In the genomic region with DNA sequence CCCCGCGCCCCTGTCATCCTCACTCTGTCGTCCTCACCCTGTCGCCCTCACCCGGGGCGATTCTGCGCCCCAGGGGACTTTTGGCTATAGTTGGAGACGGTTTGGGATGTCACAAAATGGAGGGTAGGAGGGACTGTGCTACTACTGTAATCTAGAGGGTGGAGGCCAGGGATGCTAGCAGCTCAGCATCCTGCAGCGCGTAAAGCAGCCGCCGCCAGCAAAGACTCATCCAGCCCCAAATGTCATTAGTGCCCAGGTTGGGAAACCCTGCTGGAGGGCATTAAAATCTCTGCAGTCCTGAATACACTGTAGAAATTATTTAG, we compare ENCODE assay signal across 9 cellular contexts. TPM values are rescaled to one million over a fixed set of nuclear protein-coding genes. Genes with fewer than 3 reads are reported as not detected.
A peak's percentile ranks its signal among the peaks of the same experiment; 100 is the strongest.
DNase-seq lines count a peak whose midpoint lies in the region; ATAC-seq, FAIRE-seq and TF ChIP-seq lines count a peak whose summit lies in the region.
"Had no signal": no experiment of that assay in that cellular context is flagged by ENCODE, and none has a peak within 500 bp of the region (broad histone marks: within the 10 kb centered on the region; RNA-seq: fewer than 3 reads in every experiment).

No MANE protein-coding gene starts in this region.

- H3K4me1 ChIP-seq in BE2C = no peaks in the 10 kb centered on the region
- peaks cover 7% of the 10 kb centered on the region for H3K4me1 ChIP-seq in adipocyte (ENCODE audit: control insufficient read depth, insufficient read depth, low read length)
- H3K4me1 ChIP-seq in kidney (ENCODE audit: control insufficient read depth in 1 of 2, insufficient read depth in 1 of 2, low read depth in 1 of 2, low read length in 2 of 2) = peaks cover 0 to 6% of the 10 kb centered on the region in 2 donors

- no peak for DNase-seq in BE2C
- peak; percentile 27 for DNase-seq in adipocyte (ENCODE audit: low read depth)
- DNase-seq in kidney = no peak
- no peak for DNase-seq in HT-29 (ENCODE audit: low spot score)
- DNase-seq in occipital lobe (lab: John Stamatoyannopoulos, UW) = no peak

- FAIRE-seq in kidney (lab: Jason Lieb, UNC) = no peak

- peak overlapping the region; percentile 93 for H3K9ac ChIP-seq in adipocyte (ENCODE audit: low read length)
- peak overlapping the region; percentile 80 to 96 for H3K9ac ChIP-seq in kidney (ENCODE audit: low read length in 2 of 2)

- no peak for TF ChIP-seq CTCF in BE2C (IDR thresholded peaks at IDR 0.05; ENCODE audit: low read depth, low read length)
- no peak for TF ChIP-seq CTCF in kidney (IDR thresholded peaks at IDR 0.05; ENCODE audit: borderline replicate concordance, extremely low read depth, insufficient read depth)

- H3K9me3 ChIP-seq in BE2C (no peaks in the 10 kb centered on the region; the same call in 1 of the 2 replicates), adipocyte (ENCODE audit: control insufficient read depth, low read length) (peaks cover 3% of the 10 kb centered on the region), kidney (ENCODE audit: control insufficient read depth in 1 of 2, low read length in 2 of 2) (no peaks in the 10 kb centered on the region)

- no peaks in the 10 kb centered on the region for H3K27me3 ChIP-seq in BE2C
- no peaks in the 10 kb centered on the region for H3K27me3 ChIP-seq in adipocyte (replicated peaks; ENCODE audit: control insufficient read depth, insufficient read depth, low read length)

- intact Hi-C loops in kidney (cut with DNase I) = no loop called here

- H3K27ac ChIP-seq in kidney (ENCODE audit: low read depth in 2 of 2, low read length in 2 of 2) (peak overlapping the region; percentile 67 to 86), temporal lobe (ENCODE audit: low read depth, low read length) (peak overlapping the region; percentile 65)

- ATAC-seq in HG02623 (IDR thresholded peaks at IDR 0.05; ENCODE audit: unreplicated experiment) (peak; percentile 22), HG02973 (IDR thresholded peaks at IDR 0.05; ENCODE audit: unreplicated experiment) (no peak)

- H3K4me3 ChIP-seq in BE2C (ENCODE audit: low read depth, low read length) (peak overlapping the region; percentile 92), adipocyte (ENCODE audit: low read length) (peak overlapping the region; percentile 94), kidney (ENCODE audit: low read length in 2 of 2) (peak overlapping the region; percentile 95)

- peaks cover 11% of the 10 kb centered on the region for H3K36me3 ChIP-seq in BE2C
- peaks cover 34% of the 10 kb centered on the region for H3K36me3 ChIP-seq in adipocyte (ENCODE audit: control insufficient read depth, insufficient read depth, low read length, severe bottlenecking)
- H3K36me3 ChIP-seq in kidney (ENCODE audit: control insufficient read depth in 1 of 2, insufficient read depth in 2 of 2, low read length in 2 of 2) = peaks cover 9 to 13% of the 10 kb centered on the region in 2 donors

RNA-seq across cellular contexts. Expression of gene ZNF557, which starts 0.4 kb away (rescaled TPM):
- polyA plus RNA-seq in BE2C (2012; ENCODE audit: insufficient read depth, insufficient read length, low read depth) = 7.3 TPM
- total RNA-seq in kidney = 13.2 TPM
- 1.3 TPM for polyA plus RNA-seq in kidney (ENCODE audit: insufficient read depth, low read depth, low replicate concordance)
- 24.8 TPM for total RNA-seq in temporal lobe
- total RNA-seq in HT-29 (2014; rRNA removed; shearing (Covaris generic)) = 4.0 and 4.1 TPM in 2 replicates
- total RNA-seq in occipital lobe = 40.9 TPM

RNA-seq across cellular contexts. Expression of gene MBD3L3, which starts 11.4 kb away (rescaled TPM):
- not detected for polyA plus RNA-seq in BE2C (2012; ENCODE audit: insufficient read depth, insufficient read length, low read depth)
- total RNA-seq in kidney (not detected), temporal lobe (not detected), occipital lobe (not detected)
- not detected for polyA plus RNA-seq in kidney (ENCODE audit: insufficient read depth, low read depth, low replicate concordance)
- total RNA-seq in HT-29 (2014; rRNA removed; shearing (Covaris generic)) = not detected in 2 replicates
- total RNA-seq: pulmonary artery endothelial cell had no signal

RNA-seq across cellular contexts. Expression of gene MBD3L2, which starts 20.7 kb away (rescaled TPM):
- polyA plus RNA-seq in BE2C (2012; ENCODE audit: insufficient read depth, insufficient read length, low read depth) = not detected
- not detected for total RNA-seq in kidney
- not detected for polyA plus RNA-seq in kidney (ENCODE audit: insufficient read depth, low read depth, low replicate concordance)
- total RNA-seq in temporal lobe = not detected
- total RNA-seq in HT-29 (2014; rRNA removed; shearing (Covaris generic)) = not detected in 2 replicates
- total RNA-seq in occipital lobe = not detected
- total RNA-seq: pulmonary artery endothelial cell had no signal

RNA-seq across cellular contexts. Expression of gene MBD3L4, which starts 29.9 kb away (rescaled TPM):
- polyA plus RNA-seq in BE2C (2012; ENCODE audit: insufficient read depth, insufficient read length, low read depth) = not detected
- total RNA-seq in kidney (not detected), temporal lobe (not detected), occipital lobe (not detected)
- not detected for polyA plus RNA-seq in kidney (ENCODE audit: insufficient read depth, low read depth, low replicate concordance)
- not detected in 2 replicates for total RNA-seq in HT-29 (2014; rRNA removed; shearing (Covaris generic))
- total RNA-seq: pulmonary artery endothelial cell had no signal

RNA-seq across cellular contexts. Expression of gene MBD3L5, which starts 39.5 kb away (rescaled TPM):
- polyA plus RNA-seq in BE2C (2012; ENCODE audit: insufficient read depth, insufficient read length, low read depth) = not detected
- total RNA-seq in kidney = not detected
- not detected for polyA plus RNA-seq in kidney (ENCODE audit: insufficient read depth, low read depth, low replicate concordance)
- total RNA-seq in temporal lobe = not detected
- not detected in 2 replicates for total RNA-seq in HT-29 (2014; rRNA removed; shearing (Covaris generic))
- not detected for total RNA-seq in occipital lobe
- total RNA-seq: pulmonary artery endothelial cell had no signal
